ENCODE assay signal across 18 cellular contexts in genomic region chr18:58769321-58769720, GRCh38.
"Had no signal": no experiment of that assay in that cellular context is flagged by ENCODE, and none has a peak within 500 bp of the region (broad histone marks: within the 10 kb centered on the region; RNA-seq: fewer than 3 reads in every experiment).

No MANE protein-coding gene starts in this region.

- H3K4me3 ChIP-seq: cardiac muscle cell had no signal

- H3K27me3 ChIP-seq: ovary, vagina had no signal

- H3K9me3 ChIP-seq: esophagus squamous epithelium, gastroesophageal sphincter, heart left ventricle, neutrophil, ovary, tibial nerve, vagina had no signal

- DNase-seq: activated CD4-positive, alpha-beta T cell treated with anti-CD3 and anti-CD28 coated beads, Interleukin-2, amount 10 ng/mL, durations not matched to agents 7 days and 5 days; activated CD4-positive, CD25-positive, alpha-beta regulatory T cell treated with anti-CD3 and anti-CD28 coated beads, Interleukin-2, amount 50 U/mL, for 72 hours; activated CD8-positive, alpha-beta T cell treated with anti-CD3 and anti-CD28 coated beads, Interleukin-2, amount 10 ng/mL, durations not matched to agents 7 days and 5 days; activated naive CD4-positive, alpha-beta T cell treated with anti-CD3 and anti-CD28 coated beads, Interleukin-2, amount 10 ng/mL, durations not matched to agents 7 days and 5 days; activated T-cell treated with anti-CD3 and anti-CD28 coated beads, Interleukin-2, amount 50 U/mL, for 4 hours; effector CD4-positive, alpha-beta T cell; esophagus squamous epithelium; heart left ventricle; left cardiac atrium; ovary; right cardiac atrium; stimulated activated CD4-positive, alpha-beta T cell treated with anti-CD3 and anti-CD28 coated beads, Interleukin-1b, Interleukin-23, amount 100 ng/mL, for 48 hours; T-helper 2 cell had no signal

- H3K36me3 ChIP-seq: cardiac muscle cell, esophagus squamous epithelium, gastroesophageal sphincter, heart left ventricle, neutrophil, ovary, tibial nerve, vagina had no signal

- H3K27ac ChIP-seq: cardiac muscle cell, gastroesophageal sphincter, neutrophil, ovary, tibial nerve, vagina had no signal
